In genomic region chr1:220391426-220391825, GRCh38 we compare ENCODE assay signal across 15 cellular contexts.
DNase-seq lines count a peak whose midpoint lies in the region; ATAC-seq and TF ChIP-seq lines count a peak whose summit lies in the region.
"Had no signal": no experiment of that assay in that cellular context is flagged by ENCODE, and none has a peak within 500 bp of the region (broad histone marks: within the 10 kb centered on the region; RNA-seq: fewer than 3 reads in every experiment).

No MANE protein-coding gene starts in this region.

- intact Hi-C loops in mammary epithelial cell (cut with micrococcal nuclease): no loop called here
- intact Hi-C loops in esophagus muscularis mucosa (cut with DNase I): no loop called here

- H3K9me3 ChIP-seq in mammary epithelial cell (replicated peaks; ENCODE audit: insufficient read depth, low read length) (no peaks in the 10 kb centered on the region), esophagus muscularis mucosa (no peaks in the 10 kb centered on the region)
- H3K9me3 ChIP-seq: BLaER1, Peyer's patch had no signal

- DNase-seq in LNCaP clone FGC (ENCODE audit: low read depth) (peak; percentile 34), NCI-H2171 treated with DMSO at 0.1 percent for 48 hours (lab: John Stamatoyannopoulos, UW) (peak; percentile 69), mammary epithelial cell (peak; percentile 14), left kidney (ENCODE audit: low read depth, low spot score) (peak; percentile 74), NCI-H2029 (lab: John Stamatoyannopoulos, UW) (no peak), esophagus muscularis mucosa (ENCODE audit: extremely low spot score) (no peak)
- DNase-seq: HFFc6, NCI-H1048, NCI-H187, NCI-H226, NCI-H748 treated with DMSO at 0.1 percent for 48 hours, Peyer's patch had no signal

- ATAC-seq in GM18868 (IDR thresholded peaks at IDR 0.05; ENCODE audit: unreplicated experiment): no peak
- ATAC-seq: K562 had no signal

- BruUV-seq in mammary epithelial cell (replicated peaks; lab: Mats Ljungman, UMichigan): no TSS peak

- H3K4me1 ChIP-seq in mammary epithelial cell (ENCODE audit: insufficient read depth, low read length) (no peaks in the 10 kb centered on the region), esophagus muscularis mucosa (no peaks in the 10 kb centered on the region)
- H3K4me1 ChIP-seq: BLaER1, Peyer's patch had no signal

- dilution Hi-C loops in mammary epithelial cell (cut with HindIII; ENCODE audit: low sequenced_read_pairs): no loop called here

- H3K4me3 ChIP-seq in LNCaP clone FGC (ENCODE audit: low read depth, low read length) (no peak overlapping the region), mammary epithelial cell (replicated peaks in 1 of 3; ENCODE audit: insufficient read depth in 1 of 3, low read depth in 2 of 3, low read length in 3 of 3) (no peak overlapping the region), esophagus muscularis mucosa (no peak overlapping the region)
- H3K4me3 ChIP-seq: BLaER1, K562, Peyer's patch had no signal

- H4K20me1 ChIP-seq in mammary epithelial cell (ENCODE audit: insufficient read depth, low read length): no peaks in the 10 kb centered on the region
- H4K20me1 ChIP-seq: BLaER1 had no signal

- 0% methylated on average over 1 of the region's 1 CpG for WGBS in mammary epithelial cell (ENCODE audit: low coverage, missing lambda C conversion rate)
- 85% methylated on average over 1 of the region's 1 CpG for WGBS in esophagus muscularis mucosa

- in situ Hi-C loops in mammary epithelial cell (cut with MboI; ENCODE audit: low sequenced_read_pairs in 2 of 2): no loop called here

- no peak overlapping the region for H3K9ac ChIP-seq in mammary epithelial cell (ENCODE audit: insufficient read depth, low read length)
- H3K9ac ChIP-seq: BLaER1 had no signal

- no peak for TF ChIP-seq CTCF in LNCaP clone FGC (IDR thresholded peaks at IDR 0.05; ENCODE audit: control insufficient read depth, extremely low read depth, insufficient read depth)
- no peak for TF ChIP-seq CTCF in mammary epithelial cell (conservative IDR thresholded peaks at IDR 0.05 in 1 of 2, IDR thresholded peaks at IDR 0.05 in 1 of 2; ENCODE audit: extremely low read depth in 1 of 2, insufficient read depth in 1 of 2, low read depth in 1 of 2, low read length in 2 of 2)
- no peak for TF ChIP-seq CTCF in esophagus muscularis mucosa (IDR thresholded peaks at IDR 0.05)

- no peaks in the 10 kb centered on the region for H3K79me2 ChIP-seq in mammary epithelial cell (ENCODE audit: insufficient read depth, low read length)

- no peak for TF ChIP-seq POLR2A in esophagus muscularis mucosa (IDR thresholded peaks at IDR 0.05; ENCODE audit: low read depth)

- TF ChIP-seq EP300 in esophagus muscularis mucosa (IDR thresholded peaks at IDR 0.05): no peak

- CTCF ChIA-PET in mammary epithelial cell (lab: Charles Lee; ENCODE audit: low non-redundant PET): no interaction called here

- H3K27me3 ChIP-seq in mammary epithelial cell (ENCODE audit: insufficient read depth, low read length): no peaks in the 10 kb centered on the region
- H3K27me3 ChIP-seq in esophagus muscularis mucosa: no peaks in the 10 kb centered on the region
- H3K27me3 ChIP-seq: BLaER1, Peyer's patch had no signal

- H3K36me3 ChIP-seq in mammary epithelial cell (ENCODE audit: insufficient read depth, low read length): no peaks in the 10 kb centered on the region
- no peaks in the 10 kb centered on the region for H3K36me3 ChIP-seq in esophagus muscularis mucosa
- H3K36me3 ChIP-seq: BLaER1, Peyer's patch had no signal

- H3K4me2 ChIP-seq in mammary epithelial cell (ENCODE audit: insufficient read depth, low read depth, low read length): no peak overlapping the region
- H3K4me2 ChIP-seq: BLaER1 had no signal

- H3K27ac ChIP-seq in mammary epithelial cell (ENCODE audit: insufficient read depth, low read depth, low read length) (no peak overlapping the region), esophagus muscularis mucosa (replicated peaks in 1 of 4) (no peak overlapping the region)
- H3K27ac ChIP-seq: BLaER1, Peyer's patch had no signal

- no peak overlapping the region for H2AFZ ChIP-seq in mammary epithelial cell (ENCODE audit: low read depth, low read length)

Comparison
In these comparisons a context has a peak if more than half of its experiments do, and no peak if none do; other contexts are left out.
1. DNase-seq: peak in LNCaP clone FGC (single experiment), NCI-H2171 treated with DMSO at 0.1 percent for 48 hours (single experiment), mammary epithelial cell (single experiment) and left kidney (single experiment); none in NCI-H2029 (single experiment) and esophagus muscularis mucosa (single experiment).